In the genomic region with DNA sequence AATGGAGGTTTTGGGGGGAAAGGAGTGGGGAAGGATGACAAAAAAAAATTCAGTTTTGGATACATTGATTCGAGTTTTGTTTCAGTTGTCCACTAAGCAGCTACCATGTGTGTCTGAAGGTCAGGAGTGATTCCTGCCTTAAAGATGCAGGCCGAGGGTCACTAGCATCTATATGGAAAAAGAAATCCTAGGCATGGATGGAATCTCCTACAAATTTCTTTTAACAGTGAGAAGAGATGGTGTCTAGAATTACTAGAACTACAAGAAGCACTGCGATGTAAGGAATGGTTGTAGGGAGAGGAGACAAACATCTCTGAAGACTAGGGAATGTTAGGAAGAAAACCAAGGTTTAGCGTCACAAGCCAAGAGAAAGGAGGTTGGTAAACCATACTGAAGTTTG, we compare ENCODE assay signal across 33 cellular contexts. TPM values are rescaled to one million over a fixed set of nuclear protein-coding genes. Genes with fewer than 3 reads are reported as not detected.
DNase-seq lines count a peak whose midpoint lies in the region; ATAC-seq and TF ChIP-seq lines count a peak whose summit lies in the region.
"Had no signal": no experiment of that assay in that cellular context is flagged by ENCODE, and none has a peak within 500 bp of the region (broad histone marks: within the 10 kb centered on the region; RNA-seq: fewer than 3 reads in every experiment).

No MANE protein-coding gene starts in this region.

- no peak overlapping the region for H3K27ac Mint-ChIP-seq in MCF 10A (ENCODE audit: low read depth, unreplicated experiment)
- H3K27ac Mint-ChIP-seq: B cell; CD14-positive monocyte; CD4-positive, alpha-beta memory T cell; CD4-positive, alpha-beta T cell; CD4-positive, CD25-positive, alpha-beta regulatory T cell; CD8-positive, alpha-beta memory T cell; CD8-positive, alpha-beta T cell had no signal

- no peaks in the 10 kb centered on the region for H3K9me1 ChIP-seq in IMR-90 (ENCODE audit: insufficient read depth, low read length)

- no peak overlapping the region for H4K5ac ChIP-seq in IMR-90 (ENCODE audit: low read depth, low read length)

- WGBS in mammary epithelial cell (ENCODE audit: low coverage, missing lambda C conversion rate), result 86% methylated on average over 4 of the region's 4 CpGs
- WGBS in IMR-90 (ENCODE audit: extremely low coverage in 2 of 2, insufficient read length in 1 of 2), 2 experiments, result 100% methylated on average over 1 of the region's 4 CpGs; no CpG with 5 or more reads in 1 of the 2 experiments
- WGBS in trophoblast cell (ENCODE audit: extremely low coverage, insufficient coverage, insufficient read length), result no CpG with 5 or more reads among the region's 4 CpGs

- H3K4me2 ChIP-seq in mammary epithelial cell (ENCODE audit: insufficient read depth, low read depth, low read length), result no peak overlapping the region
- H3K4me2 ChIP-seq in IMR-90 (ENCODE audit: low read depth, low read length), result no peak overlapping the region
- no peak overlapping the region for H3K4me2 ChIP-seq in trophoblast cell (ENCODE audit: low read length)
- H3K4me2 ChIP-seq: A549; BLaER1; BLaER1 treated with 17β-estradiol and CSF1 and Interleukin-3, amounts not matched to agents 10 nM and 100 nM had no signal

- H2BK12ac ChIP-seq in trophoblast cell (ENCODE audit: low read length), result no peak overlapping the region

- H3K9me3 Mint-ChIP-seq in MCF 10A (ENCODE audit: unreplicated experiment), result no peaks in the 10 kb centered on the region
- H3K9me3 Mint-ChIP-seq: CD14-positive monocyte; CD4-positive, alpha-beta memory T cell; CD4-positive, alpha-beta T cell; CD8-positive, alpha-beta T cell had no signal

- H2BK5ac ChIP-seq in IMR-90 (ENCODE audit: low read depth, low read length, poor library complexity, severe bottlenecking) (no peak overlapping the region), trophoblast cell (ENCODE audit: low read depth, low read length, poor library complexity) (no peak overlapping the region)

- dilution Hi-C loops in mammary epithelial cell (cut with HindIII; ENCODE audit: low sequenced_read_pairs), result no loop called here
- dilution Hi-C loops in IMR-90 (cut with HindIII; ENCODE audit: low sequenced_read_pairs, unreplicated experiment), result no loop called here

- H3K79me2 ChIP-seq in mammary epithelial cell (ENCODE audit: insufficient read depth, low read length) (no peaks in the 10 kb centered on the region), trophoblast cell (ENCODE audit: control insufficient read depth, insufficient read depth, low read length, poor library complexity) (no peaks in the 10 kb centered on the region)

- H3K79me1 ChIP-seq in IMR-90 (ENCODE audit: low read depth in 1 of 2, low read length in 2 of 2) (no peaks in the 10 kb centered on the region), trophoblast cell (ENCODE audit: low read length) (peaks cover 11% of the 10 kb centered on the region)

- H2AFZ ChIP-seq in mammary epithelial cell (ENCODE audit: low read depth, low read length), result peak overlapping the region; percentile 55
- H2AFZ ChIP-seq in IMR-90 (replicated peaks; ENCODE audit: low read length, poor library complexity), result no peak overlapping the region
- no peak overlapping the region for H2AFZ ChIP-seq in trophoblast cell (ENCODE audit: insufficient read depth, low read length, poor library complexity)

- no peak overlapping the region for H3K4me3 Mint-ChIP-seq in MCF 10A (ENCODE audit: unreplicated experiment)
- H3K4me3 Mint-ChIP-seq: B cell; CD14-positive monocyte; CD4-positive, alpha-beta memory T cell; CD4-positive, alpha-beta T cell; CD4-positive, CD25-positive, alpha-beta regulatory T cell; CD8-positive, alpha-beta memory T cell; CD8-positive, alpha-beta T cell had no signal

- no peaks in the 10 kb centered on the region for H3K36me3 Mint-ChIP-seq in MCF 10A (ENCODE audit: insufficient read depth, unreplicated experiment)
- H3K36me3 Mint-ChIP-seq: CD14-positive monocyte; CD4-positive, alpha-beta memory T cell; CD4-positive, CD25-positive, alpha-beta regulatory T cell; CD8-positive, alpha-beta memory T cell; CD8-positive, alpha-beta T cell had no signal

- no peak overlapping the region for H2BK120ac ChIP-seq in IMR-90 (ENCODE audit: low read depth, low read length)
- no peak overlapping the region for H2BK120ac ChIP-seq in trophoblast cell (ENCODE audit: insufficient read depth, low read length, poor library complexity)

- BruUV-seq in mammary epithelial cell (replicated peaks; lab: Mats Ljungman, UMichigan), result no TSS peak
- no TSS peak for BruUV-seq in MCF 10A (replicated peaks; lab: Mats Ljungman, UMichigan)
- BruUV-seq in IMR-90 (replicated peaks; lab: Mats Ljungman, UMichigan), result no TSS peak

- H3K4me3 ChIP-seq in mammary epithelial cell (replicated peaks in 1 of 3; ENCODE audit: insufficient read depth in 1 of 3, low read depth in 2 of 3, low read length in 3 of 3) (no peak overlapping the region), IMR-90 (ENCODE audit: insufficient read depth, low read depth, low read length) (no peak overlapping the region), trophoblast cell (ENCODE audit: low read depth, low read length) (no peak overlapping the region), brain microvascular endothelial cell (ENCODE audit: low read depth, low read length) (no peak overlapping the region)
- H3K4me3 ChIP-seq: A549; BLaER1; BLaER1 treated with 17β-estradiol and CSF1 and Interleukin-3, amounts not matched to agents 10 nM and 100 nM had no signal

- intact Hi-C loops in mammary epithelial cell (cut with micrococcal nuclease) (no loop called here), MCF 10A (cut with micrococcal nuclease) (no loop called here), IMR-90 (cut with micrococcal nuclease) (no loop called here)

- H4K91ac ChIP-seq in IMR-90 (ENCODE audit: insufficient read depth, low read depth, low read length) (no peak overlapping the region), trophoblast cell (ENCODE audit: low read depth, low read length) (no peak overlapping the region)

- H2BK15ac ChIP-seq in IMR-90 (ENCODE audit: low read depth, low read length), result no peak overlapping the region

- H3K9ac ChIP-seq in mammary epithelial cell (ENCODE audit: insufficient read depth, low read length) (no peak overlapping the region), IMR-90 (ENCODE audit: low read depth, low read length) (no peak overlapping the region), trophoblast cell (ENCODE audit: low read length) (no peak overlapping the region)
- H3K9ac ChIP-seq: BLaER1; BLaER1 treated with 17β-estradiol and CSF1 and Interleukin-3, amounts not matched to agents 10 nM and 100 nM had no signal

- CTCF ChIA-PET in mammary epithelial cell (lab: Charles Lee; ENCODE audit: low non-redundant PET), result no interaction called here
- CTCF ChIA-PET in MCF 10A (lab: Yijun Ruan, JAX), result no interaction called here
- CTCF ChIA-PET in IMR-90 (lab: Yijun Ruan, JAX), result no interaction called here

- no peak for TF ChIP-seq CTCF in mammary epithelial cell (conservative IDR thresholded peaks at IDR 0.05 in 1 of 2, IDR thresholded peaks at IDR 0.05 in 1 of 2; ENCODE audit: extremely low read depth in 1 of 2, insufficient read depth in 1 of 2, low read depth in 1 of 2, low read length in 2 of 2)
- TF ChIP-seq CTCF in MCF 10A (IDR thresholded peaks at IDR 0.05; ENCODE audit: unreplicated experiment), result no peak
- no peak for TF ChIP-seq CTCF in IMR-90 (conservative IDR thresholded peaks at IDR 0.05; ENCODE audit: low read depth, low read length)
- no peak for TF ChIP-seq CTCF in brain microvascular endothelial cell (IDR thresholded peaks at IDR 0.05; ENCODE audit: low read depth, low read length, missing control alignments)

- H3K36me3 ChIP-seq in mammary epithelial cell (ENCODE audit: insufficient read depth, low read length), result no peaks in the 10 kb centered on the region
- H3K36me3 ChIP-seq in IMR-90 (ENCODE audit: control insufficient read depth, insufficient read depth, low read length), result no peaks in the 10 kb centered on the region
- no peaks in the 10 kb centered on the region for H3K36me3 ChIP-seq in trophoblast cell (ENCODE audit: control insufficient read depth in 1 of 2, insufficient read depth in 2 of 2, low read length in 2 of 2)
- no peaks in the 10 kb centered on the region for H3K36me3 ChIP-seq in brain microvascular endothelial cell (replicated peaks)
- H3K36me3 ChIP-seq: BE2C; BLaER1; BLaER1 treated with 17β-estradiol and CSF1 and Interleukin-3, amounts not matched to agents 10 nM and 100 nM had no signal

- peak overlapping the region; percentile 29 for H2AK9ac ChIP-seq in IMR-90 (replicated peaks; ENCODE audit: low read depth, low read length, poor library complexity)

- no peak for ATAC-seq in IMR-90 (ENCODE audit: low read depth)
- ATAC-seq: A549; CD8-positive, alpha-beta T cell had no signal

- no peak overlapping the region for H2BK20ac ChIP-seq in IMR-90 (ENCODE audit: low read depth, low read length)

- H4K20me1 ChIP-seq in mammary epithelial cell (ENCODE audit: insufficient read depth, low read length), result no peaks in the 10 kb centered on the region
- no peaks in the 10 kb centered on the region for H4K20me1 ChIP-seq in IMR-90 (ENCODE audit: insufficient read depth, low read length)
- H4K20me1 ChIP-seq: BLaER1; BLaER1 treated with 17β-estradiol and CSF1 and Interleukin-3, amounts not matched to agents 10 nM and 100 nM had no signal

- no peak overlapping the region for H3K18ac ChIP-seq in IMR-90 (ENCODE audit: low read depth, low read length)
- H3K18ac ChIP-seq in trophoblast cell (ENCODE audit: low read length), result no peak overlapping the region

- H3K56ac ChIP-seq in IMR-90 (ENCODE audit: extremely low read depth, insufficient read depth, low read length), result no peak overlapping the region

- no peak for TF ChIP-seq POLR2A in IMR-90 (IDR thresholded peaks at IDR 0.05; ENCODE audit: low read depth, low read length)

- no peaks in the 10 kb centered on the region for H3K27me3 Mint-ChIP-seq in MCF 10A (ENCODE audit: insufficient read depth, unreplicated experiment)
- H3K27me3 Mint-ChIP-seq: B cell had no signal

- H3K4ac ChIP-seq in IMR-90 (ENCODE audit: low read depth, low read length) (no peak overlapping the region), trophoblast cell (ENCODE audit: low read depth, low read length) (no peak overlapping the region)

- H3K4me1 Mint-ChIP-seq in MCF 10A (ENCODE audit: insufficient read depth, unreplicated experiment), result no peaks in the 10 kb centered on the region
- H3K4me1 Mint-ChIP-seq: B cell; CD14-positive monocyte; CD4-positive, alpha-beta memory T cell; CD4-positive, CD25-positive, alpha-beta regulatory T cell; CD8-positive, alpha-beta memory T cell had no signal

- H3K4me1 ChIP-seq in mammary epithelial cell (ENCODE audit: insufficient read depth, low read length), result peaks cover 7% of the 10 kb centered on the region
- no peaks in the 10 kb centered on the region for H3K4me1 ChIP-seq in IMR-90 (ENCODE audit: control insufficient read depth, insufficient read depth, low read length)
- H3K4me1 ChIP-seq in trophoblast cell (ENCODE audit: control insufficient read depth in 1 of 2, insufficient read depth in 2 of 2, low read length in 2 of 2), result peaks cover 7 to 16% of the 10 kb centered on the region in 2 experiments
- H3K4me1 ChIP-seq: A549; BE2C; BLaER1; BLaER1 treated with 17β-estradiol and CSF1 and Interleukin-3, amounts not matched to agents 10 nM and 100 nM; Caco-2 had no signal

- no peak overlapping the region for H4K8ac ChIP-seq in IMR-90 (ENCODE audit: low read depth in 2 of 2, low read length in 2 of 2)
- H4K8ac ChIP-seq in trophoblast cell (ENCODE audit: low read depth, low read length), result no peak overlapping the region

- no peak overlapping the region for H3K27ac ChIP-seq in mammary epithelial cell (ENCODE audit: insufficient read depth, low read depth, low read length)
- no peak overlapping the region for H3K27ac ChIP-seq in IMR-90 (ENCODE audit: insufficient read depth, low read length)
- H3K27ac ChIP-seq in trophoblast cell (ENCODE audit: low read depth, low read length), result no peak overlapping the region
- no peak overlapping the region for H3K27ac ChIP-seq in brain microvascular endothelial cell
- H3K27ac ChIP-seq: 22Rv1; A549; BLaER1; BLaER1 treated with 17β-estradiol and CSF1 and Interleukin-3, amounts not matched to agents 10 nM and 100 nM; C4-2B had no signal

- in situ Hi-C loops in mammary epithelial cell (cut with MboI; ENCODE audit: low sequenced_read_pairs in 2 of 2), result no loop called here
- in situ Hi-C loops in IMR-90 (cut with MboI; ENCODE audit: low sequenced_read_pairs), result loop anchor here (25.0 kb wide), 1 partner anchor 539 kb away; the partner anchor contains the start of gene OTULIN
- in situ Hi-C loops in brain microvascular endothelial cell (cut with HindIII; ENCODE audit: low pct_ligation_motif_present, low sequenced_read_pairs), result no loop called here

- no peak for DNase-seq in mammary epithelial cell
- DNase-seq in MCF 10A (ENCODE audit: unreplicated experiment), result no peak
- DNase-seq in IMR-90, result no peak
- peak; percentile 12 for DNase-seq in islet precursor cell
- DNase-seq in trophoblast cell, result peak; percentile 66 to 90
- DNase-seq in activated CD4-positive, alpha-beta T cell treated with anti-CD3 and anti-CD28 coated beads for 1 hour, result no peak
- no peak for DNase-seq in NCI-H2227 (lab: John Stamatoyannopoulos, UW; ENCODE audit: unreplicated experiment)
- no peak for DNase-seq in brain microvascular endothelial cell
- DNase-seq: 8988T; ACHN; AML-193; BE2C; C1 segment of cervical spinal cord; Caco-2; Calu3; CD4-positive, alpha-beta T cell; CD4-positive, CD25-positive, alpha-beta regulatory T cell; CD8-positive, alpha-beta memory T cell; CD8-positive, alpha-beta T cell; DMS 273 treated with DMSO at 0.1 percent for 48 hours; DMS53; DMS79; DMS79 treated with DMSO at 0.1 percent for 48 hours; DND-41; EL had no signal

- H3K9me3 ChIP-seq in mammary epithelial cell (replicated peaks; ENCODE audit: insufficient read depth, low read length) (no peaks in the 10 kb centered on the region), IMR-90 (ENCODE audit: control insufficient read depth, insufficient read depth, low read length) (no peaks in the 10 kb centered on the region), trophoblast cell (ENCODE audit: insufficient read depth, low read depth, low read length) (peaks cover 2% of the 10 kb centered on the region)
- H3K9me3 ChIP-seq: A549; BE2C; BLaER1; BLaER1 treated with 17β-estradiol and CSF1 and Interleukin-3, amounts not matched to agents 10 nM and 100 nM; Caco-2 had no signal

- no peak overlapping the region for H4K12ac ChIP-seq in trophoblast cell (ENCODE audit: low read depth, low read length)

- POLR2A ChIA-PET in MCF 10A (lab: Yijun Ruan, JAX), result interaction anchor here (1.5 kb wide), 1 partner anchor 15 kb away, joined by 3 read pairs; no protein-coding TSS in a partner anchor
- POLR2A ChIA-PET in IMR-90 (lab: Charles Lee; ENCODE audit: unreplicated experiment), result no interaction called here

- H2AK5ac ChIP-seq in IMR-90 (ENCODE audit: low read depth, low read length), result no peak overlapping the region
- H2AK5ac ChIP-seq in trophoblast cell (ENCODE audit: low read length), result no peak overlapping the region

- TF ChIP-seq RAD21 in IMR-90 (IDR thresholded peaks at IDR 0.05; ENCODE audit: low read length), result no peak

- no peaks in the 10 kb centered on the region for H3K27me3 ChIP-seq in mammary epithelial cell (ENCODE audit: insufficient read depth, low read length)
- 0 out of 2 replicates have a peak, but pooled peaks cover 2% of the 10 kb centered on the region for H3K27me3 ChIP-seq in IMR-90 (ENCODE audit: control insufficient read depth, insufficient read depth, low read length)
- no peaks in the 10 kb centered on the region for H3K27me3 ChIP-seq in trophoblast cell (ENCODE audit: insufficient read depth, low read length)
- no peaks in the 10 kb centered on the region for H3K27me3 ChIP-seq in brain microvascular endothelial cell (replicated peaks)
- H3K27me3 ChIP-seq: BE2C; BLaER1; BLaER1 treated with 17β-estradiol and CSF1 and Interleukin-3, amounts not matched to agents 10 nM and 100 nM had no signal

- H3K14ac ChIP-seq in IMR-90 (replicated peaks; ENCODE audit: low read depth, low read length) (no peak overlapping the region), trophoblast cell (ENCODE audit: low read length) (no peak overlapping the region)

- H3K23ac ChIP-seq in IMR-90 (ENCODE audit: low read depth, low read length), result no peak overlapping the region
- H3K23ac ChIP-seq in trophoblast cell (ENCODE audit: low read length), result no peak overlapping the region

RNA-seq across cellular contexts. Expression of gene TRIO, which starts 19.6 kb away (rescaled TPM):
- total RNA-seq in mammary epithelial cell (100 to 1,000 TPM; 160 to 219 TPM), MCF 10A (2022) (134 and 136 TPM in 2 replicates), IMR-90 (2012; rRNA removed) (487 and 522 TPM in 2 replicates)
- polyA plus RNA-seq in mammary epithelial cell (52.8 TPM), IMR-90 (2012; rRNA removed) (206 and 225 TPM in 2 replicates)
- polyA minus RNA-seq in mammary epithelial cell, result 319 TPM
- polyA plus RNA-seq in IMR-90 (2012; cell fraction: cytosol; rRNA removed), result 126 and 196 TPM in 2 replicates
- 1,045 and 1,428 TPM in 2 replicates for polyA plus RNA-seq in IMR-90 (2012; cell fraction: nucleus; rRNA removed; ENCODE audit: low replicate concordance)
- 47.9 and 49.7 TPM in 2 replicates for polyA plus RNA-seq in trophoblast cell (2013)

Comparison
In these comparisons a context has a peak if more than half of its experiments do, and no peak if none do; other contexts are left out.
1. DNase-seq: peak in islet precursor cell (single experiment) and trophoblast cell (2 of 2); none in mammary epithelial cell (single experiment), MCF 10A (single experiment), IMR-90 (single experiment), activated CD4-positive, alpha-beta T cell treated with anti-CD3 and anti-CD28 coated beads for 1 hour (single experiment), NCI-H2227 (single experiment) and brain microvascular endothelial cell (single experiment).